In genomic region chr7:5766321-5766761, GRCh38 we compare ENCODE assay signal across 13 cellular contexts. TPM values are rescaled to one million over a fixed set of nuclear protein-coding genes. Genes with fewer than 3 reads are reported as not detected.
DNase-seq lines count a peak whose midpoint lies in the region; ATAC-seq and TF ChIP-seq lines count a peak whose summit lies in the region.
"Had no signal": no experiment of that assay in that cellular context is flagged by ENCODE, and none has a peak within 500 bp of the region (broad histone marks: within the 10 kb centered on the region; RNA-seq: fewer than 3 reads in every experiment).

No MANE protein-coding gene starts in this region.

- no peak overlapping the region for H3K27ac ChIP-seq in gastrocnemius medialis
- H3K27ac ChIP-seq: pancreas, thyroid gland had no signal

- no peaks in the 10 kb centered on the region for H3K27me3 ChIP-seq in gastrocnemius medialis
- H3K27me3 ChIP-seq: pancreas, thyroid gland had no signal

- TF ChIP-seq POLR2A in gastrocnemius medialis (IDR thresholded peaks at IDR 0.05): no peak

- no peak for TF ChIP-seq CTCF in astrocyte of the spinal cord (IDR thresholded peaks at IDR 0.05; ENCODE audit: low read depth, low read length)
- no peak for TF ChIP-seq CTCF in gastrocnemius medialis (IDR thresholded peaks at IDR 0.05 in 4 of 5, conservative IDR thresholded peaks at IDR 0.05 in 1 of 5)

- intact Hi-C loops in gastrocnemius medialis (cut with DNase I; ENCODE audit: low total_unique reads): no loop called here

- H3K9me3 ChIP-seq in gastrocnemius medialis: no peaks in the 10 kb centered on the region
- H3K9me3 ChIP-seq: HAP-1, pancreas, thyroid gland had no signal

- H3K4me3 ChIP-seq in astrocyte of the spinal cord (ENCODE audit: low read depth, low read length): no peak overlapping the region
- no peak overlapping the region for H3K4me3 ChIP-seq in gastrocnemius medialis
- H3K4me3 ChIP-seq: HAP-1, pancreas, thyroid gland had no signal

- H3K36me3 ChIP-seq in gastrocnemius medialis: no peaks in the 10 kb centered on the region
- H3K36me3 ChIP-seq: HAP-1, pancreas, thyroid gland had no signal

- peaks cover 16 to 19% of the 10 kb centered on the region in 2 donors for H3K4me1 ChIP-seq in gastrocnemius medialis

- no peak for ATAC-seq in gastrocnemius medialis

- in situ Hi-C loops in astrocyte of the spinal cord (cut with HindIII; ENCODE audit: low sequenced_read_pairs) (no loop called here), gastrocnemius medialis (cut with MboI; ENCODE audit: low sequenced_read_pairs in 4 of 4) (no loop called here)

- DNase-seq in AG08396 (ENCODE audit: low spot score): peak; percentile 23
- peak; percentile 65 for DNase-seq in HCEC 1CT
- peak; percentile 77 for DNase-seq in astrocyte of the spinal cord (ENCODE audit: low read depth, low spot score)
- peak; percentile 55 for DNase-seq in myocyte (ENCODE audit: low read depth)
- no peak for DNase-seq in NCI-H1436 (lab: John Stamatoyannopoulos, UW)
- DNase-seq in activated naive CD4-positive, alpha-beta T cell (lab: John Stamatoyannopoulos, UW): no peak
- DNase-seq in NCI-H1417 (lab: John Stamatoyannopoulos, UW): no peak
- DNase-seq in gastrocnemius medialis: no peak
- DNase-seq: effector CD8-positive, alpha-beta T cell; MV-4-11; pancreas; thyroid gland had no signal

RNA-seq across cellular contexts. Expression of gene RNF216, which starts 15.1 kb away (rescaled TPM):
- total RNA-seq in myocyte (50.3 and 55.3 TPM in 2 replicates), gastrocnemius medialis (10 to 100 TPM; 25.4 to 33.0 (median 26.8) TPM)
- 39.7 TPM for polyA plus RNA-seq in myocyte (2012)

Comparison
In these comparisons a context has a peak if more than half of its experiments do, and no peak if none do; other contexts are left out.
1. DNase-seq: peak in AG08396 (single experiment), HCEC 1CT (single experiment), astrocyte of the spinal cord (single experiment) and myocyte (single experiment); none in NCI-H1436 (single experiment), activated naive CD4-positive, alpha-beta T cell (0 of 4), NCI-H1417 (0 of 3) and gastrocnemius medialis (0 of 2).